ENCODE assay signal across 36 cellular contexts in the genomic region with DNA sequence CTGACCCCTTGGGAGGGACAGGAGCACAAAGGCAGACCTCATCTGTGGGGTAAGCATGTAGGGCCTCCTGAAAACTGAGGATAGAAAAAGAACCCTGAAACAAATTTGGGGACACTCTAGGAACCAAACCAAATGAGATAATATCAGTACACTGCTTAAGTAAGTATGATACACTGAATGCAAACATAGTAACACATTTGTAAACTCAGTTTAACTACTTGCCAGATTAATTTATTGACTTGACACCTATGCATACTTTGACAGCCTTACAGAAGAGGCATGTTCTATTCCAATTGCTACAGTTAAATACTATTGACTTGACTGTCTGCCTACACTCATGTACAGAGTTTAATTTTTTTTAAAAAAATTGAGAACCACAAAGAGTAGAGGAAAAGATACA.
"Had no signal": no experiment of that assay in that cellular context is flagged by ENCODE, and none has a peak within 500 bp of the region (broad histone marks: within the 10 kb centered on the region; RNA-seq: fewer than 3 reads in every experiment).

No MANE protein-coding gene starts in this region.

- H3K27me3 ChIP-seq: MG63 had no signal

- H3K36me3 ChIP-seq: MG63 had no signal

- DNase-seq: Karpas-422, Kasumi-1, KG1, MG63, MM.1S, MV-4-11, NCI-H1048, NCI-H1092, NCI-H1092 treated with DMSO at 0.1 percent for 48 hours, NCI-H1105, NCI-H1105 treated with DMSO at 0.1 percent for 48 hours, NCI-H1417, NCI-H1417 treated with DMSO at 0.1 percent for 48 hours, NCI-H1436, NCI-H1436 treated with DMSO at 0.1 percent for 48 hours, NCI-H146, NCI-H1694, NCI-H1694 treated with DMSO at 0.1 percent for 48 hours, NCI-H187, NCI-H187 treated with DMSO at 0.1 percent for 48 hours, NCI-H1930, NCI-H2029, NCI-H2029 treated with DMSO at 0.1 percent for 48 hours, NCI-H2081, NCI-H2081 treated with DMSO at 0.1 percent for 48 hours, NCI-H2107, NCI-H2171, NCI-H2171 treated with DMSO at 0.1 percent for 48 hours, NCI-H2227 treated with DMSO at 0.1 percent for 48 hours, NCI-H226, NCI-H345, NCI-H446, NCI-H446 treated with DMSO at 0.1 percent for 48 hours, NCI-H510A, NCI-H510A treated with DMSO at 0.1 percent for 48 hours had no signal

- H3K4me3 ChIP-seq: MG63 had no signal

- H3K4me2 ChIP-seq: KMS-11 had no signal

- H3K9me3 ChIP-seq: MG63 had no signal

- H3K9ac ChIP-seq: KMS-11 had no signal

- H3K27ac ChIP-seq: KMS-11 had no signal
